Comparison of ENCODE assay signal across 12 cellular contexts in the genomic region with DNA sequence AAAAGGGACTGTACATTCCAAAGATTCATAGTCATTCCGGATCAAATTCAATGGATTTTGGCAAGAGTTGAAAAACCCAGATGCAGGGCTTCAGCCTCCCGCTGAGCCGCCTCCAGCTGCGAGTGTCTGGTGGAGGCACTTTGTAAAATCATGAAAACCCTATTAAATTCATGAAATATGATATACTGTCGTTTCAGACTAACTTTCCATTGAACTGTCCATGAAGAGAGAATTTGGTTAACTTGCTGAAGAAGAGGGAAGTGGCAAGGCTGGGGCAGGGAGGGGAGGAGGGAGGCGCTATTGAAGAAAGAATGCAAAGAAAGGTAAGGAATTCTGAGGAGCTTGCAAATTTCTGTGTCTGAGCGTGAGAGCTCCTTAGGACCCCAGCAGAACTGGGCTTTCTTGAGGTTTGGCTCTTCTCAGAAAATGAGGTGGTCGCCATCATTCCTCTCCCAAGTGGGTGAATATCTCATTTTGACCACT. TPM values are rescaled to one million over a fixed set of nuclear protein-coding genes. Genes with fewer than 3 reads are reported as not detected.
A peak's percentile ranks its signal among the peaks of the same experiment; 100 is the strongest.
DNase-seq lines count a peak whose midpoint lies in the region; ATAC-seq, FAIRE-seq and TF ChIP-seq lines count a peak whose summit lies in the region.
"Had no signal": no experiment of that assay in that cellular context is flagged by ENCODE, and none has a peak within 500 bp of the region (broad histone marks: within the 10 kb centered on the region; RNA-seq: fewer than 3 reads in every experiment).

No MANE protein-coding gene starts in this region.

- TF ChIP-seq POLR2A in A549 (IDR thresholded peaks at IDR 0.05; ENCODE audit: low read length): no peak

- H3K23ac ChIP-seq in mesendoderm (ENCODE audit: low read length): no peak overlapping the region

- H3K9me3 ChIP-seq in A549: no peaks in the 10 kb centered on the region
- no peaks in the 10 kb centered on the region for H3K9me3 ChIP-seq in HUES6 (ENCODE audit: control insufficient read depth, insufficient read depth, low read depth, low read length)

- POLR2A ChIA-PET in A549 (lab: Yijun Ruan, JAX): no interaction called here

- no peak overlapping the region for H3K4me3 ChIP-seq in A549
- H3K4me3 ChIP-seq in HUES6 (ENCODE audit: low read depth, low read length): 0 out of 2 replicates have a peak overlapping the region, but pooled peaks have one; percentile 17
- H3K4me3 ChIP-seq in mesendoderm (ENCODE audit: low read length): no peak overlapping the region
- H3K4me3 ChIP-seq: BLaER1 treated with 17β-estradiol and CSF1 and Interleukin-3, amounts not matched to agents 10 nM and 100 nM had no signal

- peak overlapping the region; percentile 99 for H3K27ac Mint-ChIP-seq in mesothelial cell of epicardium

- TF ChIP-seq CTCF in A549 (IDR thresholded peaks at IDR 0.05) (no peak), mesothelial cell of epicardium (IDR thresholded peaks at IDR 0.05; ENCODE audit: unreplicated experiment) (no peak)

- peak overlapping the region; percentile 51 for H3K4me3 Mint-ChIP-seq in mesothelial cell of epicardium

- peaks cover 4% of the 10 kb centered on the region for H3K9me3 Mint-ChIP-seq in mesothelial cell of epicardium

- DNase-seq in A549 (ENCODE audit: low read depth in 1 of 2, low spot score in 1 of 2) (no peak), dedifferentiated amniotic fluid mesenchymal stem cell (ENCODE audit: extremely low spot score) (peak; percentile 94), mesothelial cell of epicardium (ENCODE audit: low spot score in 2 of 2, unreplicated experiment in 2 of 2) (no peak), mesendoderm (no peak), NCI-H1092 (lab: John Stamatoyannopoulos, UW) (no peak)
- DNase-seq in activated CD8-positive, alpha-beta memory T cell treated with anti-CD3 and anti-CD28 coated beads, Interleukin-2, amount 50 U/mL, for 4 hours: no peak
- DNase-seq: dermis blood vessel endothelial cell, MM.1S had no signal

- peaks cover 12% of the 10 kb centered on the region; the same call in 1 of the 3 replicates for H3K4me1 ChIP-seq in A549
- peaks cover 27% of the 10 kb centered on the region for H3K4me1 ChIP-seq in HUES6 (ENCODE audit: control insufficient read depth, insufficient read depth, low read length)
- peaks cover 7% of the 10 kb centered on the region for H3K4me1 ChIP-seq in mesendoderm (ENCODE audit: control insufficient read depth, low read depth, low read length)
- H3K4me1 ChIP-seq: BLaER1 treated with 17β-estradiol and CSF1 and Interleukin-3, amounts not matched to agents 10 nM and 100 nM had no signal

- no peak overlapping the region for H2AK5ac ChIP-seq in mesendoderm (ENCODE audit: low read length)

- H3K56ac ChIP-seq in mesendoderm (ENCODE audit: low read length): no peak overlapping the region

- H3K27me3 Mint-ChIP-seq in mesothelial cell of epicardium (ENCODE audit: low read depth): no peaks in the 10 kb centered on the region

- no peak overlapping the region for H2BK15ac ChIP-seq in mesendoderm (replicated peaks; ENCODE audit: low read depth)

- TF ChIP-seq EP300 in A549 (IDR thresholded peaks at IDR 0.05): no peak

- H3K27ac ChIP-seq in A549: peak overlapping the region in 1 of 2 experiments; percentile 59; a peak in 3 of 6 replicates
- no peak overlapping the region; the same call in 1 of the 2 replicates for H3K27ac ChIP-seq in HUES6 (ENCODE audit: low read depth, low read length)
- H3K27ac ChIP-seq in mesendoderm (ENCODE audit: low read depth, low read length): no peak overlapping the region
- H3K27ac ChIP-seq: BLaER1 treated with 17β-estradiol and CSF1 and Interleukin-3, amounts not matched to agents 10 nM and 100 nM had no signal

- no peak overlapping the region for H3K4ac ChIP-seq in mesendoderm (ENCODE audit: low read depth, low read length)

- no peaks in the 10 kb centered on the region for H3K36me3 ChIP-seq in HUES6 (ENCODE audit: control insufficient read depth, insufficient read depth, low read length)
- H3K36me3 ChIP-seq in mesendoderm (ENCODE audit: control insufficient read depth, insufficient read depth, low read length): no peaks in the 10 kb centered on the region
- H3K36me3 ChIP-seq: BLaER1 treated with 17β-estradiol and CSF1 and Interleukin-3, amounts not matched to agents 10 nM and 100 nM had no signal

- H3K4me2 ChIP-seq in A549 (peak overlapping the region; percentile 35; the same call in 2 of the 3 replicates), mesendoderm (ENCODE audit: low read length) (no peak overlapping the region)
- H3K4me2 ChIP-seq: BLaER1 treated with 17β-estradiol and CSF1 and Interleukin-3, amounts not matched to agents 10 nM and 100 nM had no signal

- no peak for FAIRE-seq in A549 (lab: Jason Lieb, UNC)

- TF ChIP-seq RAD21 in A549 (conservative IDR thresholded peaks at IDR 0.05 in 1 of 2, IDR thresholded peaks at IDR 0.05 in 1 of 2): no peak

- peaks cover 43% of the 10 kb centered on the region for H3K4me1 Mint-ChIP-seq in mesothelial cell of epicardium

- ATAC-seq in A549 (peak in 1 of 2 experiments; percentile 47; a peak in 1 of 6 replicates), GM18861 (IDR thresholded peaks at IDR 0.05; ENCODE audit: unreplicated experiment) (no peak)

- no peaks in the 10 kb centered on the region for H3K27me3 ChIP-seq in HUES6 (ENCODE audit: control insufficient read depth, insufficient read depth, low read length)
- H3K27me3 ChIP-seq in mesendoderm (ENCODE audit: insufficient read depth, low read length, poor library complexity): no peaks in the 10 kb centered on the region
- H3K27me3 ChIP-seq: BLaER1 treated with 17β-estradiol and CSF1 and Interleukin-3, amounts not matched to agents 10 nM and 100 nM had no signal

- no peak overlapping the region for H2BK5ac ChIP-seq in mesendoderm (ENCODE audit: low read length)

- H3K18ac ChIP-seq in mesendoderm (ENCODE audit: low read length): no peak overlapping the region

- H4K8ac ChIP-seq in mesendoderm (ENCODE audit: low read depth, low read length): no peak overlapping the region

- no peaks in the 10 kb centered on the region for H3K79me2 ChIP-seq in mesendoderm (ENCODE audit: control insufficient read depth, insufficient read depth, low read length)

- WGBS in A549 (ENCODE audit: missing lambda C conversion rate): 29% methylated on average over 8 of the region's 8 CpGs
- WGBS in mesendoderm (ENCODE audit: extremely low coverage, insufficient coverage, low lambda C conversion rate): no CpG with 5 or more reads among the region's 8 CpGs

- H3K79me1 ChIP-seq in mesendoderm (ENCODE audit: low read length): no peaks in the 10 kb centered on the region

- no peak overlapping the region for H2BK120ac ChIP-seq in mesendoderm (ENCODE audit: low read depth, low read length)

- peaks cover 2% of the 10 kb centered on the region for H3K36me3 Mint-ChIP-seq in mesothelial cell of epicardium

- H3K9ac ChIP-seq in HUES6 (ENCODE audit: low read length): no peak overlapping the region
- H3K9ac ChIP-seq in mesendoderm (ENCODE audit: low read length): no peak overlapping the region
- H3K9ac ChIP-seq: BLaER1 treated with 17β-estradiol and CSF1 and Interleukin-3, amounts not matched to agents 10 nM and 100 nM had no signal

- CTCF ChIA-PET in A549 (lab: Yijun Ruan, JAX): interaction anchor here (1.1 kb wide), 1 partner anchor 31 kb away, joined by 3 read pairs; no protein-coding TSS in a partner anchor

- no peak overlapping the region for H4K5ac ChIP-seq in mesendoderm (ENCODE audit: low read length)

TF ChIP-seq in A549, 52 proteins besides CTCF, POLR2A, EP300 and RAD21 (continues in another document):
- TF ChIP-seq KDM1A (IDR thresholded peaks at IDR 0.05; ENCODE audit: low read depth) (no peak), RCOR1 (IDR thresholded peaks at IDR 0.05; ENCODE audit: low read depth, low read length) (no peak), JUNB (IDR thresholded peaks at IDR 0.05) (no peak), POLR2AphosphoS2 (conservative IDR thresholded peaks at IDR 0.05; ENCODE audit: low read length) (no peak), CBX2 (IDR thresholded peaks at IDR 0.05; ENCODE audit: borderline replicate concordance, low read depth) (no peak), RFX5 (IDR thresholded peaks at IDR 0.05) (no peak)
- TF ChIP-seq, protein P1, sequence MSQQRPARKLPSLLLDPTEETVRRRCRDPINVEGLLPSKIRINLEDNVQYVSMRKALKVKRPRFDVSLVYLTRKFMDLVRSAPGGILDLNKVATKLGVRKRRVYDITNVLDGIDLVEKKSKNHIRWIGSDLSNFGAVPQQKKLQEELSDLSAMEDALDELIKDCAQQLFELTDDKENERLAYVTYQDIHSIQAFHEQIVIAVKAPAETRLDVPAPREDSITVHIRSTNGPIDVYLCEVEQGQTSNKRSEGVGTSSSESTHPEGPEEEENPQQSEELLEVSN (IDR thresholded peaks at IDR 0.05; ENCODE audit: borderline replicate concordance, low read depth): no peak

RNA-seq across cellular contexts. Expression of a gene that starts 25.7 kb away (rescaled TPM):
- polyA plus RNA-seq in A549 (2011; rRNA removed) (not detected in 2 replicates), A549 (2017; fragmentation: RNase III; extraction: RNeasy Plus Mini Kit Qiagen cat#74134 plus additional on column Dnase treatment) (not detected in 3 replicates)
- not detected in 2 replicates for polyA plus RNA-seq in A549 (2012; cell fraction: cytosol; rRNA removed)
- polyA plus RNA-seq in A549 (2012; cell fraction: nucleus; rRNA removed): 0.01 TPM in 1 of 2 replicates, not detected in the other
- not detected in 2 replicates for polyA minus RNA-seq in A549 (2011; rRNA and poly(A)+ RNA removed)
- 0.11 to 0.29 TPM in 2 of 3 replicates, not detected in the other for total RNA-seq in mesothelial cell of epicardium
- 0.08 TPM for polyA plus RNA-seq in mesendoderm (2013, experiment 1 of 2)
- polyA plus RNA-seq in mesendoderm (2013, experiment 2 of 2): 0.11 TPM
- total RNA-seq: dermis blood vessel endothelial cell, lower leg skin had no signal
